ENCODE assay signal across 17 cellular contexts in genomic region chr3:131047582-131047981, GRCh38. TPM values are rescaled to one million over a fixed set of nuclear protein-coding genes. Genes with fewer than 3 reads are reported as not detected.
DNase-seq lines count a peak whose midpoint lies in the region; ATAC-seq and TF ChIP-seq lines count a peak whose summit lies in the region.
"Had no signal": no experiment of that assay in that cellular context is flagged by ENCODE, and none has a peak within 500 bp of the region (broad histone marks: within the 10 kb centered on the region; RNA-seq: fewer than 3 reads in every experiment).

No MANE protein-coding gene starts in this region.

- H3K4me2 ChIP-seq in DOHH2 (ENCODE audit: low read length), result no peak overlapping the region
- H3K4me2 ChIP-seq in MM.1S (ENCODE audit: low read depth, low read length), result peak overlapping the region; percentile 66
- H3K4me2 ChIP-seq in osteoblast (ENCODE audit: insufficient read depth, low read length), result no peak overlapping the region

- peak overlapping the region; percentile 78 for H2AFZ ChIP-seq in MM.1S (ENCODE audit: low read length)
- H2AFZ ChIP-seq in osteoblast (ENCODE audit: low read length), result no peak overlapping the region

- no peaks in the 10 kb centered on the region; the same call in 1 of the 2 replicates for H3K27me3 Mint-ChIP-seq in WTC11 (ENCODE audit: low read depth)
- no peaks in the 10 kb centered on the region for H3K27me3 Mint-ChIP-seq in nephron progenitor cell (ENCODE audit: low read depth, poor library complexity)
- H3K27me3 Mint-ChIP-seq: stimulated activated naive CD8-positive, alpha-beta T cell treated with anti-CD3 and anti-CD28 coated beads, Interleukin-15, amount 100 ng/mL, for 72 hours had no signal

- H3K36me3 Mint-ChIP-seq in WTC11, result peaks cover 5% of the 10 kb centered on the region; the same call in 1 of the 2 replicates
- H3K36me3 Mint-ChIP-seq in nephron progenitor cell (ENCODE audit: low read depth), result peaks cover 25% of the 10 kb centered on the region

- no TSS peak for BruUV-seq in A673 (replicated peaks; lab: Mats Ljungman, UMichigan)

- H3K4me1 ChIP-seq in A673 (ENCODE audit: insufficient read depth, low read length, poor library complexity, severe bottlenecking), result no peaks in the 10 kb centered on the region
- H3K4me1 ChIP-seq in DOHH2 (ENCODE audit: control insufficient read depth, low read length), result no peaks in the 10 kb centered on the region
- H3K4me1 ChIP-seq in MM.1S (ENCODE audit: low read length), result peaks cover 10% of the 10 kb centered on the region; the same call in 1 of the 2 replicates
- no peaks in the 10 kb centered on the region for H3K4me1 ChIP-seq in osteoblast (ENCODE audit: insufficient read depth, low read length)
- H3K4me1 ChIP-seq: uterus had no signal

- no peaks in the 10 kb centered on the region for H3K79me2 ChIP-seq in DOHH2 (ENCODE audit: control insufficient read depth, low read length)
- no peaks in the 10 kb centered on the region for H3K79me2 ChIP-seq in MM.1S (ENCODE audit: low read length)
- H3K79me2 ChIP-seq in osteoblast (ENCODE audit: insufficient read depth, low read length), result no peaks in the 10 kb centered on the region

- H3K4me3 Mint-ChIP-seq in WTC11 (no peak overlapping the region), nephron progenitor cell (no peak overlapping the region)
- H3K4me3 Mint-ChIP-seq: B cell; stimulated activated naive CD8-positive, alpha-beta T cell treated with anti-CD3 and anti-CD28 coated beads, Interleukin-15, amount 100 ng/mL, for 72 hours had no signal

- no peaks in the 10 kb centered on the region for H3K27me3 ChIP-seq in A673 (replicated peaks; ENCODE audit: insufficient read depth, low read depth, low read length, poor library complexity)
- H3K27me3 ChIP-seq in DOHH2 (ENCODE audit: control insufficient read depth, low read length), result no peaks in the 10 kb centered on the region
- no peaks in the 10 kb centered on the region for H3K27me3 ChIP-seq in MM.1S (replicated peaks; ENCODE audit: insufficient read depth, low read length)
- H3K27me3 ChIP-seq in osteoblast (ENCODE audit: insufficient read depth, low read length), result no peaks in the 10 kb centered on the region
- H3K27me3 ChIP-seq: uterus had no signal

- H3K27ac Mint-ChIP-seq in WTC11 (no peak overlapping the region), nephron progenitor cell (no peak overlapping the region)
- H3K27ac Mint-ChIP-seq: B cell had no signal

- ATAC-seq in WTC11 (peak; percentile 44), HG02884 (IDR thresholded peaks at IDR 0.05; ENCODE audit: unreplicated experiment) (no peak)
- ATAC-seq: left lobe of liver; Right ventricle myocardium inferior; stimulated activated naive CD8-positive, alpha-beta T cell treated with anti-CD3 and anti-CD28 coated beads, Interleukin-15, amount 100 ng/mL, for 72 hours had no signal

- H4K20me1 ChIP-seq in DOHH2 (ENCODE audit: control insufficient read depth, insufficient read depth, low read depth, low read length) (no peaks in the 10 kb centered on the region), MM.1S (ENCODE audit: insufficient read depth, low read length) (no peaks in the 10 kb centered on the region), osteoblast (ENCODE audit: insufficient read depth, low read length) (no peaks in the 10 kb centered on the region)

- H3K27ac ChIP-seq in A673 (ENCODE audit: low read depth, low read length, poor library complexity, severe bottlenecking) (no peak overlapping the region), DOHH2 (ENCODE audit: low read depth, low read length) (no peak overlapping the region), MM.1S (ENCODE audit: low read length) (peak overlapping the region; percentile 68; the same call in 1 of the 2 replicates), osteoblast (ENCODE audit: low read depth, low read length) (no peak overlapping the region)
- H3K27ac ChIP-seq: uterus had no signal

- no peaks in the 10 kb centered on the region for H3K9me2 ChIP-seq in DOHH2 (replicated peaks; ENCODE audit: control insufficient read depth, low read length)
- no peaks in the 10 kb centered on the region for H3K9me2 ChIP-seq in MM.1S (replicated peaks; ENCODE audit: insufficient read depth, low read length)

- H3K9me3 Mint-ChIP-seq in WTC11 (peaks cover 22% of the 10 kb centered on the region), nephron progenitor cell (peaks cover 37% of the 10 kb centered on the region)

- CTCF ChIA-PET in A673 (lab: Charles Lee) (no interaction called here), WTC11 (lab: Charles Lee) (interaction anchor here (0.9 to 1.3 kb wide), 5 partner anchors 11 to 30 kb away, joined by 3 read pairs; no protein-coding TSS in a partner anchor)

- intact Hi-C loops in A673 (cut with micrococcal nuclease; ENCODE audit: unreplicated experiment), result no loop called here

- H3F3A ChIP-seq in DOHH2 (ENCODE audit: control insufficient read depth, insufficient read depth), result no peaks in the 10 kb centered on the region
- H3F3A ChIP-seq in MM.1S (ENCODE audit: insufficient read depth, low read length), result 0 out of 2 replicates have a peak, but pooled peaks cover 2% of the 10 kb centered on the region

- peaks cover 7% of the 10 kb centered on the region; the same call in 1 of the 2 replicates for H3K4me1 Mint-ChIP-seq in WTC11
- no peaks in the 10 kb centered on the region for H3K4me1 Mint-ChIP-seq in nephron progenitor cell
- H3K4me1 Mint-ChIP-seq: B cell had no signal

- no peaks in the 10 kb centered on the region for H3K9me3 ChIP-seq in A673 (ENCODE audit: low read depth, low read length, poor library complexity, severe bottlenecking)
- H3K9me3 ChIP-seq in DOHH2 (ENCODE audit: control insufficient read depth, insufficient read depth, low read length), result no peaks in the 10 kb centered on the region
- H3K9me3 ChIP-seq in MM.1S (replicated peaks; ENCODE audit: insufficient read depth, low read length), result no peaks in the 10 kb centered on the region
- no peaks in the 10 kb centered on the region for H3K9me3 ChIP-seq in osteoblast (ENCODE audit: low read depth, low read length)

- no peak overlapping the region for H3K4me3 ChIP-seq in A673 (ENCODE audit: low read depth, low read length, poor library complexity, severe bottlenecking)
- H3K4me3 ChIP-seq in DOHH2 (ENCODE audit: low read length), result no peak overlapping the region
- H3K4me3 ChIP-seq in MM.1S (ENCODE audit: low read length), result peak overlapping the region; percentile 71
- H3K4me3 ChIP-seq in osteoblast (ENCODE audit: insufficient read depth, low read length), result no peak overlapping the region
- H3K4me3 ChIP-seq: uterus had no signal

- TF ChIP-seq CTCF in A673 (conservative IDR thresholded peaks at IDR 0.05; ENCODE audit: low read depth, low read length) (peak; percentile 31; the same call in 1 of the 2 replicates), DOHH2 (IDR thresholded peaks at IDR 0.05; ENCODE audit: low read depth, low read length, poor library complexity, severe bottlenecking) (peak; percentile 38), MM.1S (IDR thresholded peaks at IDR 0.05; ENCODE audit: low read length) (peak; percentile 83), WTC11 (IDR thresholded peaks at IDR 0.05) (no peak), nephron progenitor cell (IDR thresholded peaks at IDR 0.05) (no peak), osteoblast (IDR thresholded peaks at IDR 0.05; ENCODE audit: extremely low read depth, low read depth, low read length) (no peak)

- H3K9ac ChIP-seq in MM.1S (ENCODE audit: low read length), result peak overlapping the region; percentile 64

- H3K36me3 ChIP-seq in A673 (ENCODE audit: insufficient read depth, low read length, poor library complexity, severe bottlenecking) (no peaks in the 10 kb centered on the region), DOHH2 (ENCODE audit: control insufficient read depth, low read length) (no peaks in the 10 kb centered on the region), MM.1S (replicated peaks; ENCODE audit: insufficient read depth, low read length) (no peaks in the 10 kb centered on the region), osteoblast (ENCODE audit: insufficient read depth, low read length) (no peaks in the 10 kb centered on the region)
- H3K36me3 ChIP-seq: uterus had no signal

- DNase-seq in A673 (ENCODE audit: low spot score), result no peak
- peak; percentile 82 for DNase-seq in MM.1S
- peak; percentile 30 for DNase-seq in WTC11 (ENCODE audit: low spot score)
- no peak for DNase-seq in NCI-H2227 treated with DMSO at 0.1 percent for 48 hours (lab: John Stamatoyannopoulos, UW)
- no peak for DNase-seq in nephron progenitor cell
- DNase-seq in osteoblast (ENCODE audit: insufficient read length, low spot score, missing footprints), result no peak
- DNase-seq: effector CD8-positive, alpha-beta T cell; NCI-H1105; NCI-H524; stimulated activated naive CD8-positive, alpha-beta T cell treated with anti-CD3 and anti-CD28 coated beads, Interleukin-15, amount 100 ng/mL, for 72 hours; T-helper 9 cell; uterus had no signal

- POLR2A ChIA-PET in A673 (lab: Charles Lee; ENCODE audit: low non-redundant PET), result no interaction called here
- POLR2A ChIA-PET in WTC11 (lab: Charles Lee), result no interaction called here

TF ChIP-seq in WTC11, 78 proteins besides CTCF, POLR2A, EP300 and RAD21:
- TF ChIP-seq ZNF232 (CRISPR knock-in tag; IDR thresholded peaks at IDR 0.05) (no peak), USF2 (CRISPR knock-in tag; IDR thresholded peaks at IDR 0.05) (peak; percentile 25; the same call in 1 of the 2 replicates)

RNA-seq across cellular contexts. Expression of gene NEK11, which starts 20.9 kb away (rescaled TPM):
- 4.4 and 5.0 TPM in 2 replicates for total RNA-seq in A673 (2021)
- 1.6 to 1.8 TPM (median 1.7 TPM) in 3 replicates for total RNA-seq in WTC11 (2021)
- total RNA-seq in osteoblast, result 14.5 and 20.9 TPM in 2 replicates

RNA-seq across cellular contexts. Expression of gene ASTE1, which starts 21.0 kb away (rescaled TPM):
- total RNA-seq in A673 (2021), result 7.3 and 8.1 TPM in 2 replicates
- total RNA-seq in WTC11 (2021), result 5.2 to 6.4 TPM (median 5.8 TPM) in 3 replicates
- 9.8 and 12.1 TPM in 2 replicates for total RNA-seq in osteoblast

Comparison
In these comparisons a context has a peak if more than half of its experiments do, and no peak if none do; other contexts are left out.
1. DNase-seq: peak in MM.1S (single experiment) and WTC11 (single experiment); none in A673 (single experiment), NCI-H2227 treated with DMSO at 0.1 percent for 48 hours (single experiment), nephron progenitor cell (single experiment) and osteoblast (single experiment).
2. CTCF ChIP-seq: peak in A673 (single experiment), DOHH2 (single experiment) and MM.1S (single experiment); none in WTC11 (single experiment), nephron progenitor cell (single experiment) and osteoblast (single experiment).